Comparison of ENCODE assay signal across 9 cellular contexts in the genomic region with DNA sequence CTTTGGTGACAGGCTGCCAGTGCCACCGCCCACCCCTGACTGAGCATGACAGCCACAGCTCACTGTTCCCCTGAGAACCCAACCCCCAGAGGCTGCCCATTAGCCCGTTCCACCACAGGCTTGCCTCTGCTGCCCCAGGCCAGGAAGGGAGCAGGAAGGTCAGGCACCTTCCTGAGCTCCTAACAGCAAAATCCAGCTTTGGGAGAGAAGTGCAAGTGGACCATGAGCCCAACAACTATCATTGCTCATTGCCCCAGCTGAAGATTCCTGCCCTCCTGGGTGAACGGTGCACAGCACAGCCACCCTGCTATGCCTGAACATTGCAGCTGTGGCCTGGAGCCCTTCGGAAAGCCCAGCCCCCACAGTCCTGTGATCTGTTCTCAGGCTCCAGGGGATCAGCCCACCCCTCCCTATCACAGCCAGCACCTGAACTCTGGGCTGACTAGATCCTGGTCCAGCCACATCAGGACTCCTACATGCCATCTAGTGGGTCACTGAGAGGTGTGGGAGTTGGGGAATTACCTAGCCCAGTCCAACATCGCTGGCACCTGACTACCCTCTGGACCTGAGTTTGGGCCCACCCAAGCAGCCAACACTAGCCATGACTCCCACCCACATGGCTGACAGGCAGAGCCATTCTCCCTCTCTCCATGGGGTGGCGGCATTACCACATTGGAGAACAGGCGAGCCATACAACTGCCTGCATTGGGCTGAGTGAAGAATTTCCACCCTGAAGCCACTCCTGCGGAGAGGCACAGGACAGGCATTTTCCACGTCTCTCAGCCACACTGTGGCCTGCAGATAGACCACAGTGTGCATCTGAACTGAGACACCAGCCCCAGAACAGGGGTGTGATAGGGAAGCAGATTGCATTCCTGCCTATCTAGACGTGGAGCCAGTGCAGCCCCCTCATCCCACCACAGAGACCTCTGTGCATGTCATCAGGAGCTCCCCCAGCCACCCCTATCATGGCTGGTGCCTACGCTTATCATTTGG. TPM values are rescaled to one million over a fixed set of nuclear protein-coding genes. Genes with fewer than 3 reads are reported as not detected.
A peak's percentile ranks its signal among the peaks of the same experiment; 100 is the strongest.
DNase-seq lines count a peak whose midpoint lies in the region; ATAC-seq and TF ChIP-seq lines count a peak whose summit lies in the region.
"Had no signal": no experiment of that assay in that cellular context is flagged by ENCODE, and none has a peak within 500 bp of the region (broad histone marks: within the 10 kb centered on the region; RNA-seq: fewer than 3 reads in every experiment).

No MANE protein-coding gene starts in this region.

- peak overlapping the region in 1 of 3 experiments; percentile 71 for H3K27ac Mint-ChIP-seq in nephron

- intact Hi-C loops in PC-9 (cut with micrococcal nuclease; ENCODE audit: unreplicated experiment), result loop anchor here (5.0 to 10.0 kb wide), 3 partner anchors 339 to 994 kb away; no protein-coding TSS in a partner anchor

- no peaks in the 10 kb centered on the region for H3K27me3 Mint-ChIP-seq in activated T-cell treated with anti-CD3 and anti-CD28 coated beads, Interleukin-2, amount 50 U/mL, for 4 hours (ENCODE audit: low read depth)
- peaks cover 30% of the 10 kb centered on the region for H3K27me3 Mint-ChIP-seq in nephron (ENCODE audit: low read depth)

- DNase-seq in NCI-H1417 (lab: John Stamatoyannopoulos, UW), result peak; percentile 31 to 71 (median 32)
- DNase-seq in NCI-H1417 treated with DMSO at 0.1 percent for 48 hours (lab: John Stamatoyannopoulos, UW), result no peak
- peak; percentile 60 to 84 for DNase-seq in PC-9
- peak; percentile 56 for DNase-seq in activated T-cell treated with anti-CD3 and anti-CD28 coated beads, Interleukin-2, amount 50 U/mL, for 4 hours
- DNase-seq in fibroblast of mammary gland (ENCODE audit: low read depth), result peak; percentile 42
- peak; percentile 5 to 59 (median 36) for DNase-seq in stimulated activated naive CD4-positive, alpha-beta T cell (lab: John Stamatoyannopoulos, UW)

- no peak overlapping the region for H3K27ac ChIP-seq in PC-9

- no TSS peak for BruUV-seq in PC-9 (replicated peaks; lab: Mats Ljungman, UMichigan)

- H3K9me3 ChIP-seq in PC-9 (ENCODE audit: insufficient read depth, low read depth), result no peaks in the 10 kb centered on the region

- H3K4me2 ChIP-seq in PC-9, result peak overlapping the region; percentile 10; the same call in 1 of the 2 replicates

- peak; percentile 80 for ATAC-seq in HG03066 (IDR thresholded peaks at IDR 0.05; ENCODE audit: low read depth, unreplicated experiment)
- ATAC-seq in activated T-cell treated with anti-CD3 and anti-CD28 coated beads, Interleukin-2, amount 50 U/mL, for 4 hours, result peak; percentile 86 to 92

- peaks cover 24% of the 10 kb centered on the region for H3K4me1 ChIP-seq in PC-9 (replicated peaks; ENCODE audit: insufficient read depth)

- H3K9me3 Mint-ChIP-seq in activated T-cell treated with anti-CD3 and anti-CD28 coated beads, Interleukin-2, amount 50 U/mL, for 4 hours, result peaks cover 12% of the 10 kb centered on the region
- H3K9me3 Mint-ChIP-seq in nephron, result no peaks in the 10 kb centered on the region

- H3F3A ChIP-seq in PC-9 (ENCODE audit: insufficient read depth, low read depth), result peaks cover 13% of the 10 kb centered on the region; the same call in 1 of the 2 replicates

- H3K4me3 ChIP-seq in PC-9, result no peak overlapping the region
- no peak overlapping the region for H3K4me3 ChIP-seq in fibroblast of mammary gland (ENCODE audit: control insufficient read depth, low read depth, low read length)
- H3K4me3 ChIP-seq: skin epidermis had no signal

- peaks cover 43% of the 10 kb centered on the region for H3K36me3 Mint-ChIP-seq in activated T-cell treated with anti-CD3 and anti-CD28 coated beads, Interleukin-2, amount 50 U/mL, for 4 hours (ENCODE audit: insufficient read depth)
- no peaks in the 10 kb centered on the region for H3K36me3 Mint-ChIP-seq in nephron (ENCODE audit: low read depth)

- no peaks in the 10 kb centered on the region for H3K79me2 ChIP-seq in PC-9 (ENCODE audit: low read depth)

- no peaks in the 10 kb centered on the region for H3K27me3 ChIP-seq in PC-9 (ENCODE audit: insufficient read depth, low read depth)

- no peaks in the 10 kb centered on the region for H3K9me2 ChIP-seq in PC-9 (ENCODE audit: insufficient read depth)

- H4K20me1 ChIP-seq in PC-9 (ENCODE audit: insufficient read depth), result no peaks in the 10 kb centered on the region

- no peaks in the 10 kb centered on the region for H3K36me3 ChIP-seq in PC-9 (ENCODE audit: low read depth)

- H3K4me1 Mint-ChIP-seq in activated T-cell treated with anti-CD3 and anti-CD28 coated beads, Interleukin-2, amount 50 U/mL, for 4 hours (ENCODE audit: low read depth), result peaks cover 8% of the 10 kb centered on the region
- H3K4me1 Mint-ChIP-seq in nephron, result no peaks in the 10 kb centered on the region

- CTCF ChIA-PET in PC-9 (lab: Charles Lee), result interaction anchor here (0.6 to 1.0 kb wide), 3 partner anchors 87 to 237 kb away, joined by 3 to 6 read pairs (median 4); a partner anchor contains a TSS

- POLR2A ChIA-PET in PC-9 (lab: Charles Lee; ENCODE audit: unreplicated experiment), result interaction anchor here (0.5 kb wide), 2 partner anchors 168 to 211 kb away, joined by 3 to 4 read pairs; no protein-coding TSS in a partner anchor

- no peak overlapping the region for H3K4me3 Mint-ChIP-seq in activated T-cell treated with anti-CD3 and anti-CD28 coated beads, Interleukin-2, amount 50 U/mL, for 4 hours
- no peak overlapping the region for H3K4me3 Mint-ChIP-seq in nephron

- H2AFZ ChIP-seq in PC-9, result no peak overlapping the region

- TF ChIP-seq CTCF in PC-9 (conservative IDR thresholded peaks at IDR 0.05) (peak; percentile 87), fibroblast of mammary gland (conservative IDR thresholded peaks at IDR 0.05; ENCODE audit: control insufficient read depth, insufficient read depth, low read depth, low read length) (peak; percentile 76), nephron (IDR thresholded peaks at IDR 0.05; ENCODE audit: unreplicated experiment in 3 of 3) (peak; percentile 81 to 88 (median 86))

RNA-seq across cellular contexts. Expression of a gene that starts 58.4 kb away (rescaled TPM):
- total RNA-seq in PC-9 (2021), result 0.26 and 0.58 TPM in 2 replicates
- total RNA-seq in activated T-cell treated with anti-CD3 and anti-CD28 coated beads, Interleukin-2, amount 50 U/mL, for 4 hours, result not detected
